Comparison of ENCODE assay signal across 8 cellular contexts in genomic region chr14:55074662-55075061, GRCh38. TPM values are rescaled to one million over a fixed set of nuclear protein-coding genes. Genes with fewer than 3 reads are reported as not detected.
DNase-seq lines count a peak whose midpoint lies in the region; ATAC-seq and TF ChIP-seq lines count a peak whose summit lies in the region.

No MANE protein-coding gene starts in this region.

- POLR2A ChIA-PET in activated CD4-positive, alpha-beta T cell treated with anti-CD3 and anti-CD28 coated beads for 36 hours (lab: Charles Lee), result interaction anchor here (0.6 kb wide), 1 partner anchor 135 kb away, joined by 3 read pairs; no protein-coding TSS in a partner anchor
- POLR2A ChIA-PET in SK-N-SH (lab: Yijun Ruan, JAX), result no interaction called here
- POLR2A ChIA-PET in A673 (lab: Charles Lee; ENCODE audit: low non-redundant PET), result no interaction called here

- H3K27ac ChIP-seq in SK-N-SH (ENCODE audit: low read depth in 2 of 2, low read length in 1 of 2), result peak overlapping the region in 1 of 2 experiments; percentile 93; a peak in 1 of 4 replicates
- no peak overlapping the region for H3K27ac ChIP-seq in A673 (ENCODE audit: low read depth, low read length, poor library complexity, severe bottlenecking)
- no peak overlapping the region for H3K27ac ChIP-seq in gastrocnemius medialis

- H3K36me3 ChIP-seq in SK-N-SH (replicated peaks in 1 of 2; ENCODE audit: control insufficient read depth in 1 of 2, insufficient read depth in 2 of 2, low read length in 1 of 2), result peaks cover 2 to 5% of the 10 kb centered on the region in 2 experiments
- H3K36me3 ChIP-seq in A673 (ENCODE audit: insufficient read depth, low read length, poor library complexity, severe bottlenecking), result peaks cover 4% of the 10 kb centered on the region
- H3K36me3 ChIP-seq in gastrocnemius medialis, result no peaks in the 10 kb centered on the region

- peak overlapping the region; percentile 55; the same call in 1 of the 2 replicates for H3K4me2 ChIP-seq in SK-N-SH

- WGBS in SK-N-SH (ENCODE audit: low lambda C conversion rate), result 41% methylated on average over 5 of the region's 5 CpGs

- H3K27ac Mint-ChIP-seq in activated CD4-positive, alpha-beta T cell treated with anti-CD3 and anti-CD28 coated beads for 36 hours, result peak overlapping the region; percentile 43
- H3K27ac Mint-ChIP-seq in nephron, result peak overlapping the region in 2 of 3 experiments; percentile 23 to 30

- no peaks in the 10 kb centered on the region for H3K27me3 ChIP-seq in SK-N-SH (ENCODE audit: insufficient read depth)
- no peaks in the 10 kb centered on the region for H3K27me3 ChIP-seq in A673 (replicated peaks; ENCODE audit: insufficient read depth, low read depth, low read length, poor library complexity)
- no peaks in the 10 kb centered on the region for H3K27me3 ChIP-seq in gastrocnemius medialis

- peak; percentile 15 for ATAC-seq in activated CD4-positive, alpha-beta T cell treated with anti-CD3 and anti-CD28 coated beads for 36 hours
- peak; percentile 50 for ATAC-seq in HG02763 (IDR thresholded peaks at IDR 0.05; ENCODE audit: unreplicated experiment)
- no peak for ATAC-seq in gastrocnemius medialis

- H3K9me2 ChIP-seq in SK-N-SH, result no peaks in the 10 kb centered on the region

- H3K4me3 Mint-ChIP-seq in activated CD4-positive, alpha-beta T cell treated with anti-CD3 and anti-CD28 coated beads for 36 hours, result no peak overlapping the region
- H3K4me3 Mint-ChIP-seq in nephron, result no peak overlapping the region

- H3K36me3 Mint-ChIP-seq in activated CD4-positive, alpha-beta T cell treated with anti-CD3 and anti-CD28 coated beads for 36 hours (ENCODE audit: low read depth), result peaks cover 3% of the 10 kb centered on the region
- no peaks in the 10 kb centered on the region for H3K36me3 Mint-ChIP-seq in nephron (ENCODE audit: low read depth)

- H3K9me3 Mint-ChIP-seq in activated CD4-positive, alpha-beta T cell treated with anti-CD3 and anti-CD28 coated beads for 36 hours (ENCODE audit: low read depth), result no peaks in the 10 kb centered on the region
- H3K9me3 Mint-ChIP-seq in nephron, result no peaks in the 10 kb centered on the region

- peaks cover 30% of the 10 kb centered on the region for H3F3A ChIP-seq in SK-N-SH (replicated peaks; ENCODE audit: insufficient read depth)

- TF ChIP-seq CTCF in SK-N-SH (IDR thresholded peaks at IDR 0.05) (no peak), nephron (IDR thresholded peaks at IDR 0.05; ENCODE audit: unreplicated experiment in 3 of 3) (no peak), A673 (conservative IDR thresholded peaks at IDR 0.05; ENCODE audit: low read depth, low read length) (no peak), gastrocnemius medialis (IDR thresholded peaks at IDR 0.05 in 4 of 5, conservative IDR thresholded peaks at IDR 0.05 in 1 of 5) (no peak)

- no peak for TF ChIP-seq EP300 in SK-N-SH (IDR thresholded peaks at IDR 0.05; ENCODE audit: borderline replicate concordance in 1 of 2, low read depth in 1 of 2, low read length in 1 of 2)

- no peaks in the 10 kb centered on the region; the same call in 1 of the 2 replicates for H3K79me2 ChIP-seq in SK-N-SH (ENCODE audit: insufficient read depth)

- H3K4me1 ChIP-seq in SK-N-SH (ENCODE audit: control insufficient read depth in 1 of 2, insufficient read depth in 2 of 2, low read depth in 1 of 2, low read length in 1 of 2) (peaks cover 8 to 22% of the 10 kb centered on the region in 2 experiments; a peak in 3 of 4 replicates), A673 (ENCODE audit: insufficient read depth, low read length, poor library complexity, severe bottlenecking) (peaks cover 30% of the 10 kb centered on the region), gastrocnemius medialis (peaks cover 12 to 13% of the 10 kb centered on the region in 2 donors)

- TF ChIP-seq RAD21 in SK-N-SH (IDR thresholded peaks at IDR 0.05; ENCODE audit: low read length), result no peak

- peaks cover 35% of the 10 kb centered on the region for H3K4me1 Mint-ChIP-seq in activated CD4-positive, alpha-beta T cell treated with anti-CD3 and anti-CD28 coated beads for 36 hours
- peaks cover 33% of the 10 kb centered on the region for H3K4me1 Mint-ChIP-seq in nephron

- no peaks in the 10 kb centered on the region for H4K20me1 ChIP-seq in SK-N-SH (ENCODE audit: insufficient read depth)

- no peaks in the 10 kb centered on the region for H3K9me3 ChIP-seq in SK-N-SH
- no peaks in the 10 kb centered on the region for H3K9me3 ChIP-seq in A673 (ENCODE audit: low read depth, low read length, poor library complexity, severe bottlenecking)
- H3K9me3 ChIP-seq in gastrocnemius medialis, result no peaks in the 10 kb centered on the region

- CTCF ChIA-PET in activated CD4-positive, alpha-beta T cell treated with anti-CD3 and anti-CD28 coated beads for 36 hours (lab: Charles Lee), result interaction anchor here (0.7 to 0.8 kb wide), 2 partner anchors 14 to 24 kb away, joined by 3 read pairs; no protein-coding TSS in a partner anchor
- CTCF ChIA-PET in SK-N-SH (lab: Yijun Ruan, JAX) (no interaction called here), A673 (lab: Charles Lee) (no interaction called here)

- H3K9ac ChIP-seq in SK-N-SH, result no peak overlapping the region

- DNase-seq in activated CD4-positive, alpha-beta T cell treated with anti-CD3 and anti-CD28 coated beads for 36 hours, result no peak
- no peak for DNase-seq in activated CD4-positive, alpha-beta T cell treated with anti-CD3 and anti-CD28 coated beads for 4 hours
- DNase-seq in SK-N-SH (no peak), A673 (ENCODE audit: low spot score) (no peak), gastrocnemius medialis (no peak)
- DNase-seq in activated CD4-positive, alpha-beta T cell treated with anti-CD3 and anti-CD28 coated beads, Interleukin-2, amount 50 U/mL, for 4 hours, result no peak

- TF ChIP-seq POLR2A in gastrocnemius medialis (IDR thresholded peaks at IDR 0.05), result no peak

- intact Hi-C loops in activated CD4-positive, alpha-beta T cell treated with anti-CD3 and anti-CD28 coated beads for 36 hours (cut with DNase I, micrococcal nuclease), result no loop called here
- intact Hi-C loops in A673 (cut with micrococcal nuclease; ENCODE audit: unreplicated experiment), result no loop called here
- intact Hi-C loops in gastrocnemius medialis (cut with DNase I; ENCODE audit: low total_unique reads), result no loop called here

- BruUV-seq in A673 (replicated peaks; lab: Mats Ljungman, UMichigan), result no TSS peak

- in situ Hi-C loops in gastrocnemius medialis (cut with MboI; ENCODE audit: low sequenced_read_pairs in 4 of 4), result loop anchor here in 1 of 4 donors (25.0 kb wide), 1 partner anchor 363 kb away; the partner anchor contains the start of gene TBPL2

- H3K4me3 ChIP-seq in SK-N-SH (ENCODE audit: low read depth in 2 of 2, low read length in 1 of 2) (no peak overlapping the region), A673 (ENCODE audit: low read depth, low read length, poor library complexity, severe bottlenecking) (no peak overlapping the region), gastrocnemius medialis (no peak overlapping the region)

- no peak overlapping the region for H2AFZ ChIP-seq in SK-N-SH (ENCODE audit: low read depth)

- no peaks in the 10 kb centered on the region for H3K27me3 Mint-ChIP-seq in activated CD4-positive, alpha-beta T cell treated with anti-CD3 and anti-CD28 coated beads for 36 hours
- H3K27me3 Mint-ChIP-seq in nephron (ENCODE audit: low read depth), result no peaks in the 10 kb centered on the region

TF ChIP-seq in SK-N-SH, 30 proteins besides CTCF, POLR2A, EP300 and RAD21 (continues in another document):
- TF ChIP-seq GABPA (IDR thresholded peaks at IDR 0.05; ENCODE audit: low read depth) (no peak), MAX (IDR thresholded peaks at IDR 0.05; ENCODE audit: low read depth) (no peak), FOXM1 (IDR thresholded peaks at IDR 0.05; ENCODE audit: low read depth) (no peak), POLR2AphosphoS5 (IDR thresholded peaks at IDR 0.05; ENCODE audit: low read depth, low read length) (no peak), JUND (IDR thresholded peaks at IDR 0.05) (no peak), NRF1 (IDR thresholded peaks at IDR 0.05; ENCODE audit: low read depth, low read length) (no peak)

RNA-seq across cellular contexts. Expression of gene MAPK1IP1L, which starts 23.2 kb away (rescaled TPM):
- total RNA-seq in activated CD4-positive, alpha-beta T cell treated with anti-CD3 and anti-CD28 coated beads for 36 hours, result 100 to 1,000 TPM in 1 of 2 experiments, 10 to 100 TPM in 1; 98.6 to 180 TPM
- polyA plus RNA-seq in SK-N-SH (2012; rRNA removed), result 105 and 129 TPM in 2 replicates
- polyA plus RNA-seq in SK-N-SH (2012; cell fraction: cytosol; rRNA removed), result 58.3 and 77.1 TPM in 2 replicates
- 74.0 and 90.8 TPM in 2 replicates for polyA plus RNA-seq in SK-N-SH (2012; cell fraction: nucleus; rRNA removed)
- total RNA-seq in A673 (2021), result 150 and 164 TPM in 2 replicates
- total RNA-seq in gastrocnemius medialis, result 10 to 100 TPM; 49.9 to 91.4 (median 68.0) TPM

RNA-seq across cellular contexts. Expression of gene SOCS4, which starts 47.6 kb away (rescaled TPM):
- 10 to 100 TPM; 18.4 to 21.3 TPM for total RNA-seq in activated CD4-positive, alpha-beta T cell treated with anti-CD3 and anti-CD28 coated beads for 36 hours
- 2.2 and 3.2 TPM in 2 replicates for polyA plus RNA-seq in SK-N-SH (2012; rRNA removed)
- 3.5 and 3.9 TPM in 2 replicates for polyA plus RNA-seq in SK-N-SH (2012; cell fraction: cytosol; rRNA removed)
- 2.2 and 5.0 TPM in 2 replicates for polyA plus RNA-seq in SK-N-SH (2012; cell fraction: nucleus; rRNA removed)
- total RNA-seq in A673 (2021), result 32.1 and 35.5 TPM in 2 replicates
- total RNA-seq in gastrocnemius medialis, result 10 to 100 TPM in 3 of 4 donors, 1 to 10 TPM in 1; 9.7 to 19.3 (median 14.3) TPM

RNA-seq across cellular contexts. Expression of gene WDHD1, which starts 47.8 kb away (rescaled TPM):
- 10 to 100 TPM; 64.4 to 71.1 TPM for total RNA-seq in activated CD4-positive, alpha-beta T cell treated with anti-CD3 and anti-CD28 coated beads for 36 hours
- 2.9 and 3.6 TPM in 2 replicates for polyA plus RNA-seq in SK-N-SH (2012; rRNA removed)
- polyA plus RNA-seq in SK-N-SH (2012; cell fraction: cytosol; rRNA removed), result 4.5 and 4.9 TPM in 2 replicates
- polyA plus RNA-seq in SK-N-SH (2012; cell fraction: nucleus; rRNA removed), result 1.4 and 3.0 TPM in 2 replicates
- total RNA-seq in A673 (2021) (47.7 and 52.7 TPM in 2 replicates), gastrocnemius medialis (1 to 10 TPM in 2 of 4 donors, under 1 TPM in 2; 0.72 to 1.2 (median 1.0) TPM)

RNA-seq across cellular contexts. Expression of gene LGALS3, which starts 54.4 kb away (rescaled TPM):
- total RNA-seq in activated CD4-positive, alpha-beta T cell treated with anti-CD3 and anti-CD28 coated beads for 36 hours, result 1 to 10 TPM; 6.5 to 7.8 TPM
- 59.5 and 59.8 TPM in 2 replicates for polyA plus RNA-seq in SK-N-SH (2012; rRNA removed)
- polyA plus RNA-seq in SK-N-SH (2012; cell fraction: cytosol; rRNA removed), result 50.7 and 56.5 TPM in 2 replicates
- 51.5 and 55.5 TPM in 2 replicates for polyA plus RNA-seq in SK-N-SH (2012; cell fraction: nucleus; rRNA removed)
- total RNA-seq in A673 (2021) (11.0 and 13.3 TPM in 2 replicates), gastrocnemius medialis (100 to 1,000 TPM in 1 of 4 donors, 10 to 100 TPM in 3; 68.0 to 124 (median 80.6) TPM)

Comparison
In these comparisons a context has a peak if more than half of its experiments do, and no peak if none do; other contexts are left out.
1. ATAC-seq: peak in activated CD4-positive, alpha-beta T cell treated with anti-CD3 and anti-CD28 coated beads for 36 hours (single experiment) and HG02763 (single experiment); none in gastrocnemius medialis (0 of 2).
2. RNA of gene WDHD1, which starts 47.8 kb away (total RNA-seq): 64.4 to 71.1 TPM in activated CD4-positive, alpha-beta T cell treated with anti-CD3 and anti-CD28 coated beads for 36 hours and 47.7 to 52.7 TPM in A673; 0.72 to 1.2 TPM in gastrocnemius medialis; every median in the first group is over 10 times any median in the second.